Comparison of ENCODE assay signal across 14 cellular contexts in the genomic region with DNA sequence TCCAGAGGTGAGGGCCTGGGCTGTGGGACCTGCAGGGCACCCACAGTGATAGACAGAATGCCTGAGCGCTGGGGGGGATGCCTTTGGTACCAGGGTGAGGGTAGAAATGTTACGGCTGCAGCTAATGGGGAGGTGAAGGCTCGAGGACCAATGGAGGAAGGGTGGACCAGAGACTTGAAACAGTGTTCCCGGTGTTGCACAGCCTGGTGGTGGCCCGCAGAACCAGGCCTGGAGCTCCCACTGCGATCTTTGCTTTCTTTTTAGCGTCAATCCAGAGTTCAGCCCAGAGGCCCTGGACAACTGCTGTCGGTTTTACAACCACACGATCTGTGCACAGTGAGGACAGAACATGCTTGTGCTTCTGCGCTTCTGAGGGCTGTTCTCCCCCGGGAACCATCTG. TPM values are rescaled to one million over a fixed set of nuclear protein-coding genes. Genes with fewer than 3 reads are reported as not detected.
DNase-seq lines count a peak whose midpoint lies in the region; ATAC-seq and TF ChIP-seq lines count a peak whose summit lies in the region.
"Had no signal": no experiment of that assay in that cellular context is flagged by ENCODE, and none has a peak within 500 bp of the region (broad histone marks: within the 10 kb centered on the region; RNA-seq: fewer than 3 reads in every experiment).

No MANE protein-coding gene starts in this region.

- H4K20me1 ChIP-seq in IMR-90 (ENCODE audit: insufficient read depth, low read length), result no peaks in the 10 kb centered on the region

- H3K9me3 ChIP-seq in left ventricle myocardium inferior (replicated peaks) (no peaks in the 10 kb centered on the region), right atrium auricular region (no peaks in the 10 kb centered on the region), IMR-90 (ENCODE audit: control insufficient read depth, insufficient read depth, low read length) (no peaks in the 10 kb centered on the region), neuronal stem cell (replicated peaks in 1 of 2; ENCODE audit: control insufficient read depth in 2 of 2, insufficient read depth in 1 of 2, low read depth in 1 of 2, low read length in 2 of 2) (peaks cover 0 to 2% of the 10 kb centered on the region in 2 donors)

- H3K4me2 ChIP-seq in IMR-90 (ENCODE audit: low read depth, low read length), result no peak overlapping the region
- H3K4me2 ChIP-seq in neuronal stem cell (ENCODE audit: insufficient read depth, low read length, poor library complexity, severe bottlenecking), result no peak overlapping the region

- no peak overlapping the region for H4K5ac ChIP-seq in IMR-90 (ENCODE audit: low read depth, low read length)

- H3K14ac ChIP-seq in IMR-90 (replicated peaks; ENCODE audit: low read depth, low read length) (no peak overlapping the region), neuronal stem cell (ENCODE audit: low read length) (no peak overlapping the region)

- peaks cover 19% of the 10 kb centered on the region for H3K9me1 ChIP-seq in IMR-90 (ENCODE audit: insufficient read depth, low read length)

- dilution Hi-C loops in IMR-90 (cut with HindIII; ENCODE audit: low sequenced_read_pairs, unreplicated experiment), result no loop called here

- peaks cover 0 to 1% of the 10 kb centered on the region in 2 experiments; a peak in 1 of 4 replicates for H3K79me1 ChIP-seq in IMR-90 (ENCODE audit: low read depth in 1 of 2, low read length in 2 of 2)
- no peaks in the 10 kb centered on the region for H3K79me1 ChIP-seq in neuronal stem cell (ENCODE audit: low read depth, low read length)

- H3K27ac ChIP-seq in left ventricle myocardium inferior (replicated peaks) (peak overlapping the region; percentile 74), right atrium auricular region (peak overlapping the region in 1 of 2 donors; percentile 51), IMR-90 (ENCODE audit: insufficient read depth, low read length) (no peak overlapping the region), neuronal stem cell (replicated peaks; ENCODE audit: low read length) (no peak overlapping the region)
- H3K27ac ChIP-seq: HL-60 had no signal

- H3K9me3 Mint-ChIP-seq in stimulated activated effector memory CD8-positive, alpha-beta T cell treated with anti-CD3 and anti-CD28 coated beads, Interleukin-12 subunit alpha, Interleukin-12 subunit beta, amount 100 ng/mL, for 72 hours, result no peaks in the 10 kb centered on the region
- H3K9me3 Mint-ChIP-seq: CD4-positive, alpha-beta T cell had no signal

- H2AFZ ChIP-seq in IMR-90 (replicated peaks; ENCODE audit: low read length, poor library complexity) (peak overlapping the region; percentile 7), neuronal stem cell (ENCODE audit: low read length) (no peak overlapping the region)

- POLR2A ChIA-PET in IMR-90 (lab: Charles Lee; ENCODE audit: unreplicated experiment), result no interaction called here

- H3K27ac Mint-ChIP-seq in stimulated activated effector memory CD8-positive, alpha-beta T cell treated with anti-CD3 and anti-CD28 coated beads, Interleukin-12 subunit alpha, Interleukin-12 subunit beta, amount 100 ng/mL, for 72 hours, result peak overlapping the region; percentile 29
- H3K27ac Mint-ChIP-seq: B cell; CD4-positive, alpha-beta T cell had no signal

- H3K4me1 ChIP-seq in left ventricle myocardium inferior (peaks cover 38% of the 10 kb centered on the region), right atrium auricular region (peaks cover 0 to 24% of the 10 kb centered on the region in 2 donors), IMR-90 (ENCODE audit: control insufficient read depth, insufficient read depth, low read length) (peaks cover 6% of the 10 kb centered on the region; the same call in 1 of the 2 replicates), neuronal stem cell (ENCODE audit: control insufficient read depth in 2 of 2, insufficient read depth in 1 of 2, low read depth in 1 of 2, low read length in 2 of 2) (peaks cover 0 to 4% of the 10 kb centered on the region in 2 donors)

- H2BK20ac ChIP-seq in IMR-90 (ENCODE audit: low read depth, low read length), result no peak overlapping the region

- no peak overlapping the region for H2AK9ac ChIP-seq in IMR-90 (replicated peaks; ENCODE audit: low read depth, low read length, poor library complexity)

- H3K18ac ChIP-seq in IMR-90 (ENCODE audit: low read depth, low read length), result no peak overlapping the region
- peak overlapping the region; percentile 2 for H3K18ac ChIP-seq in neuronal stem cell (ENCODE audit: low read length)

- no peak for DNase-seq in left ventricle myocardium inferior
- DNase-seq in right atrium auricular region (ENCODE audit: low spot score), result no peak
- DNase-seq in IMR-90, result no peak
- DNase-seq in neuronal stem cell (ENCODE audit: low spot score), result no peak
- DNase-seq in stimulated activated effector memory CD8-positive, alpha-beta T cell treated with anti-CD3 and anti-CD28 coated beads, Interleukin-12 subunit alpha, Interleukin-12 subunit beta, amount 100 ng/mL, for 72 hours (ENCODE audit: low spot score in 2 of 2), result no peak
- DNase-seq in SW480 (ENCODE audit: low spot score), result no peak
- no peak for DNase-seq in RPMI8226
- DNase-seq: C1 segment of cervical spinal cord; Calu3; CD4-positive, alpha-beta T cell; DMS 273 treated with DMSO at 0.1 percent for 48 hours; HCEC 1CT had no signal

- H2BK120ac ChIP-seq in IMR-90 (ENCODE audit: low read depth, low read length), result no peak overlapping the region
- H2BK120ac ChIP-seq in neuronal stem cell (ENCODE audit: low read depth, low read length), result no peak overlapping the region

- H3K56ac ChIP-seq in IMR-90 (ENCODE audit: extremely low read depth, insufficient read depth, low read length), result no peak overlapping the region

- H3K4me3 Mint-ChIP-seq in stimulated activated effector memory CD8-positive, alpha-beta T cell treated with anti-CD3 and anti-CD28 coated beads, Interleukin-12 subunit alpha, Interleukin-12 subunit beta, amount 100 ng/mL, for 72 hours, result no peak overlapping the region
- H3K4me3 Mint-ChIP-seq: B cell; CD4-positive, alpha-beta T cell had no signal

- H3K27me3 ChIP-seq in left ventricle myocardium inferior (ENCODE audit: low read depth) (no peaks in the 10 kb centered on the region), right atrium auricular region (no peaks in the 10 kb centered on the region), IMR-90 (ENCODE audit: control insufficient read depth, insufficient read depth, low read length) (no peaks in the 10 kb centered on the region), neuronal stem cell (ENCODE audit: control insufficient read depth in 3 of 3, insufficient read depth in 3 of 3, low read depth in 1 of 3, low read length in 3 of 3) (peaks cover 0 to 6% (median 0%) of the 10 kb centered on the region in 3 experiments)

- TF ChIP-seq POLR2A in IMR-90 (IDR thresholded peaks at IDR 0.05; ENCODE audit: low read depth, low read length), result no peak

- CTCF ChIA-PET in IMR-90 (lab: Yijun Ruan, JAX), result no interaction called here

- H2BK12ac ChIP-seq in neuronal stem cell (ENCODE audit: low read length), result no peak overlapping the region

- no peak for TF ChIP-seq CTCF in left ventricle myocardium inferior (IDR thresholded peaks at IDR 0.05; ENCODE audit: borderline replicate concordance)
- TF ChIP-seq CTCF in right atrium auricular region (IDR thresholded peaks at IDR 0.05), result no peak
- TF ChIP-seq CTCF in IMR-90 (conservative IDR thresholded peaks at IDR 0.05; ENCODE audit: low read depth, low read length), result no peak

- no peak overlapping the region for H3K23ac ChIP-seq in IMR-90 (ENCODE audit: low read depth, low read length)
- no peak overlapping the region for H3K23ac ChIP-seq in neuronal stem cell (ENCODE audit: low read depth, low read length, poor library complexity)

- no peaks in the 10 kb centered on the region for H3K4me1 Mint-ChIP-seq in stimulated activated effector memory CD8-positive, alpha-beta T cell treated with anti-CD3 and anti-CD28 coated beads, Interleukin-12 subunit alpha, Interleukin-12 subunit beta, amount 100 ng/mL, for 72 hours
- H3K4me1 Mint-ChIP-seq: B cell had no signal

- H2BK5ac ChIP-seq in IMR-90 (ENCODE audit: low read depth, low read length, poor library complexity, severe bottlenecking) (no peak overlapping the region), neuronal stem cell (ENCODE audit: low read length) (no peak overlapping the region)

- 93% methylated on average over 3 of the region's 11 CpGs; no CpG with 5 or more reads in 1 of the 2 experiments for WGBS in IMR-90 (ENCODE audit: extremely low coverage in 2 of 2, insufficient read length in 1 of 2), 2 experiments
- no CpG with 5 or more reads among the region's 11 CpGs for WGBS in neuronal stem cell (ENCODE audit: extremely low coverage in 2 of 2, insufficient read length in 2 of 2, insufficient replicate concordance in 1 of 2), 2 donors

- H4K91ac ChIP-seq in IMR-90 (ENCODE audit: insufficient read depth, low read depth, low read length) (no peak overlapping the region), neuronal stem cell (ENCODE audit: low read depth, low read length, poor library complexity) (no peak overlapping the region)

- H2BK15ac ChIP-seq in IMR-90 (ENCODE audit: low read depth, low read length) (no peak overlapping the region), neuronal stem cell (ENCODE audit: low read length) (no peak overlapping the region)

- no TSS peak for BruUV-seq in IMR-90 (replicated peaks; lab: Mats Ljungman, UMichigan)

- no peak overlapping the region for H3K9ac ChIP-seq in IMR-90 (ENCODE audit: low read depth, low read length)
- no peak overlapping the region for H3K9ac ChIP-seq in neuronal stem cell (ENCODE audit: low read depth, low read length, poor library complexity)

- H2AK5ac ChIP-seq in IMR-90 (ENCODE audit: low read depth, low read length) (peak overlapping the region; percentile 39; the same call in 1 of the 2 replicates), neuronal stem cell (ENCODE audit: low read depth, low read length) (no peak overlapping the region)

- TF ChIP-seq RAD21 in IMR-90 (IDR thresholded peaks at IDR 0.05; ENCODE audit: low read length), result no peak

- intact Hi-C loops in left ventricle myocardium inferior (cut with micrococcal nuclease) (no loop called here), IMR-90 (cut with micrococcal nuclease) (no loop called here)

- ATAC-seq in IMR-90 (ENCODE audit: low read depth), result no peak
- no peak for ATAC-seq in stimulated activated effector memory CD8-positive, alpha-beta T cell treated with anti-CD3 and anti-CD28 coated beads, Interleukin-12 subunit alpha, Interleukin-12 subunit beta, amount 100 ng/mL, for 72 hours

- H3K36me3 ChIP-seq in left ventricle myocardium inferior (no peaks in the 10 kb centered on the region), right atrium auricular region (no peaks in the 10 kb centered on the region), IMR-90 (ENCODE audit: control insufficient read depth, insufficient read depth, low read length) (no peaks in the 10 kb centered on the region), neuronal stem cell (replicated peaks in 1 of 2; ENCODE audit: control insufficient read depth in 2 of 2, insufficient read depth in 2 of 2, low read length in 2 of 2) (no peaks in the 10 kb centered on the region)

- in situ Hi-C loops in IMR-90 (cut with MboI; ENCODE audit: low sequenced_read_pairs), result no loop called here

- H3K36me3 Mint-ChIP-seq in stimulated activated effector memory CD8-positive, alpha-beta T cell treated with anti-CD3 and anti-CD28 coated beads, Interleukin-12 subunit alpha, Interleukin-12 subunit beta, amount 100 ng/mL, for 72 hours, result no peaks in the 10 kb centered on the region

- H4K8ac ChIP-seq in IMR-90 (ENCODE audit: low read depth in 2 of 2, low read length in 2 of 2) (no peak overlapping the region), neuronal stem cell (ENCODE audit: low read depth, low read length) (no peak overlapping the region)

- H3K4ac ChIP-seq in IMR-90 (ENCODE audit: low read depth, low read length) (no peak overlapping the region), neuronal stem cell (ENCODE audit: low read length) (no peak overlapping the region)

- H3K4me3 ChIP-seq in left ventricle myocardium inferior, result peak overlapping the region; percentile 36
- H3K4me3 ChIP-seq in right atrium auricular region, result no peak overlapping the region
- H3K4me3 ChIP-seq in IMR-90 (ENCODE audit: insufficient read depth, low read depth, low read length), result no peak overlapping the region
- H3K4me3 ChIP-seq in neuronal stem cell (ENCODE audit: low read length in 2 of 2), result no peak overlapping the region

RNA-seq across cellular contexts. Expression of gene PDE8A, which starts 36.8 kb away (rescaled TPM):
- total RNA-seq in left ventricle myocardium inferior, result 17.8 TPM
- 10 to 100 TPM; 19.2 to 23.2 TPM for total RNA-seq in right atrium auricular region
- total RNA-seq in IMR-90 (2012; rRNA removed), result 32.4 and 40.3 TPM in 2 replicates
- 27.9 and 35.9 TPM in 2 replicates for polyA plus RNA-seq in IMR-90 (2012; rRNA removed)
- polyA plus RNA-seq in IMR-90 (2012; cell fraction: cytosol; rRNA removed), result 6.7 and 13.5 TPM in 2 replicates
- 26.0 and 126 TPM in 2 replicates for polyA plus RNA-seq in IMR-90 (2012; cell fraction: nucleus; rRNA removed; ENCODE audit: low replicate concordance)
- polyA plus RNA-seq in neuronal stem cell (2013, experiment 1 of 2), result 2.8 TPM
- 3.8 TPM for polyA plus RNA-seq in neuronal stem cell (2013, experiment 2 of 2)
